Comparison of ENCODE assay signal across 36 cellular contexts in genomic region chr20:37468886-37469285, GRCh38. TPM values are rescaled to one million over a fixed set of nuclear protein-coding genes. Genes with fewer than 3 reads are reported as not detected.
"Had no signal": no experiment of that assay in that cellular context is flagged by ENCODE, and none has a peak within 500 bp of the region (broad histone marks: within the 10 kb centered on the region; RNA-seq: fewer than 3 reads in every experiment).

No MANE protein-coding gene starts in this region.

- H3K27me3 Mint-ChIP-seq: activated naive CD4-positive, alpha-beta T cell treated with anti-CD3 and anti-CD28 coated beads, Interleukin-2, amount 50 U/mL, for 24 hours had no signal

- DNase-seq: activated CD4-positive, alpha-beta T cell treated with anti-CD3 and anti-CD28 coated beads, Interleukin-2, amount 10 ng/mL, durations not matched to agents 7 days and 5 days; activated CD4-positive, alpha-beta T cell treated with anti-CD3 and anti-CD28 coated beads, Interleukin-2, amount 50 U/mL, for 48 hours; activated CD8-positive, alpha-beta T cell treated with anti-CD3 and anti-CD28 coated beads, Interleukin-2, amount 10 ng/mL, durations not matched to agents 7 days and 5 days; activated gamma-delta T cell; activated naive CD4-positive, alpha-beta T cell treated with Interleukin-2 at 50 U/mL for 16 hours; activated naive CD8-positive, alpha-beta T cell treated with anti-CD3 and anti-CD28 coated beads, Interleukin-2, amount 10 ng/mL, durations not matched to agents 7 days and 5 days; activated T-cell treated with anti-CD3 and anti-CD28 coated beads, Interleukin-2, amount 50 U/mL, for 24 hours; amygdala; body of pancreas; caudate nucleus; cerebellar nuclear complex; KG1; MM.1S; MV-4-11; NCI-H1092; NCI-H1436 treated with DMSO at 0.1 percent for 48 hours; NCI-H1694 treated with DMSO at 0.1 percent for 48 hours; NCI-H2029; NCI-H510A; NCI-H69; NK-92 treated with Interleukin-12 subunit alpha and Interleukin-12 subunit beta, amount 100 ng/mL, for 24 hours; PC-3; Peyer's patch; RPMI8226; SIG-M5; T-helper 1 cell; T-helper 2 cell; T-helper 9 cell had no signal

- H3K4me3 Mint-ChIP-seq: activated CD4-positive, alpha-beta T cell treated with anti-CD3 and anti-CD28 coated beads, Interleukin-2, amount 10 ng/mL, durations not matched to agents 7 days and 5 days; activated CD8-positive, alpha-beta T cell treated with anti-CD3 and anti-CD28 coated beads, Interleukin-2, amount 10 ng/mL, durations not matched to agents 7 days and 5 days; activated naive CD4-positive, alpha-beta T cell treated with anti-CD3 and anti-CD28 coated beads, Interleukin-2, amount 50 U/mL, for 24 hours; activated naive CD8-positive, alpha-beta T cell treated with anti-CD3 and anti-CD28 coated beads, Interleukin-2, amount 10 ng/mL, durations not matched to agents 7 days and 5 days; activated T-cell treated with anti-CD3 and anti-CD28 coated beads, Interleukin-2, amount 50 U/mL, for 24 hours had no signal

- H3K4me3 ChIP-seq: ascending aorta, body of pancreas, breast epithelium, Peyer's patch had no signal

- H3K27ac ChIP-seq: ascending aorta, body of pancreas, breast epithelium, Peyer's patch had no signal

- H3K36me3 ChIP-seq: ascending aorta, breast epithelium, Peyer's patch had no signal

- H3K9me3 Mint-ChIP-seq: activated CD4-positive, alpha-beta T cell treated with anti-CD3 and anti-CD28 coated beads, Interleukin-2, amount 10 ng/mL, durations not matched to agents 7 days and 5 days; activated naive CD4-positive, alpha-beta T cell treated with anti-CD3 and anti-CD28 coated beads, Interleukin-2, amount 50 U/mL, for 24 hours; activated naive CD8-positive, alpha-beta T cell treated with anti-CD3 and anti-CD28 coated beads, Interleukin-2, amount 10 ng/mL, durations not matched to agents 7 days and 5 days; activated T-cell treated with anti-CD3 and anti-CD28 coated beads, Interleukin-2, amount 50 U/mL, for 24 hours; activated T-helper 2 cell treated with anti-CD3 and anti-CD28 coated beads, Interferon-gamma antibody, Interleukin-2, Interleukin-4, amounts not matched to agents 10 μg/mL and 5 μg/mL and 100 μg/mL, durations not matched to agents 14 hours and 24 hours and 36 hours had no signal

- H3K9me3 ChIP-seq: ascending aorta, body of pancreas, breast epithelium, Peyer's patch had no signal

- H3K27me3 ChIP-seq: ascending aorta, body of pancreas, breast epithelium, Peyer's patch had no signal

- H3K36me3 Mint-ChIP-seq: activated naive CD8-positive, alpha-beta T cell treated with anti-CD3 and anti-CD28 coated beads, Interleukin-2, amount 10 ng/mL, durations not matched to agents 7 days and 5 days had no signal

- H3K27ac Mint-ChIP-seq: activated CD4-positive, alpha-beta T cell treated with anti-CD3 and anti-CD28 coated beads, Interleukin-2, amount 10 ng/mL, durations not matched to agents 7 days and 5 days; activated CD8-positive, alpha-beta T cell treated with anti-CD3 and anti-CD28 coated beads, Interleukin-2, amount 10 ng/mL, durations not matched to agents 7 days and 5 days; activated naive CD4-positive, alpha-beta T cell treated with anti-CD3 and anti-CD28 coated beads, Interleukin-2, amount 50 U/mL, for 24 hours; activated naive CD8-positive, alpha-beta T cell treated with anti-CD3 and anti-CD28 coated beads, Interleukin-2, amount 10 ng/mL, durations not matched to agents 7 days and 5 days; activated T-cell treated with anti-CD3 and anti-CD28 coated beads, Interleukin-2, amount 50 U/mL, for 24 hours; activated T-helper 2 cell treated with anti-CD3 and anti-CD28 coated beads, Interferon-gamma antibody, Interleukin-2, Interleukin-4, amounts not matched to agents 10 μg/mL and 5 μg/mL and 100 μg/mL, durations not matched to agents 14 hours and 24 hours and 36 hours had no signal

- H3K4me1 ChIP-seq: ascending aorta, body of pancreas, breast epithelium, Peyer's patch had no signal

- H3K4me1 Mint-ChIP-seq: activated CD4-positive, alpha-beta T cell treated with anti-CD3 and anti-CD28 coated beads, Interleukin-2, amount 10 ng/mL, durations not matched to agents 7 days and 5 days; activated naive CD4-positive, alpha-beta T cell treated with anti-CD3 and anti-CD28 coated beads, Interleukin-2, amount 50 U/mL, for 24 hours had no signal

- ATAC-seq: activated CD8-positive, alpha-beta T cell treated with anti-CD3 and anti-CD28 coated beads, Interleukin-2, amount 10 ng/mL, durations not matched to agents 7 days and 5 days; body of pancreas; PC-3; Right ventricle myocardium inferior; SK-N-SH treated with all-trans-retinoic acid at 6 μM for 48 hours had no signal

RNA-seq across cellular contexts. Expression of gene NNAT, which starts 52.2 kb away (rescaled TPM):
- total RNA-seq: activated T-helper 2 cell treated with anti-CD3 and anti-CD28 coated beads, Interferon-gamma antibody, Interleukin-2, Interleukin-4, amounts not matched to agents 10 μg/mL and 5 μg/mL and 100 μg/mL, durations not matched to agents 14 hours and 24 hours and 36 hours; ascending aorta; LHCN-M2; PC-3; Peyer's patch; SK-MEL-5 had no signal
